ENCODE assay signal across 12 cellular contexts in the genomic region with DNA sequence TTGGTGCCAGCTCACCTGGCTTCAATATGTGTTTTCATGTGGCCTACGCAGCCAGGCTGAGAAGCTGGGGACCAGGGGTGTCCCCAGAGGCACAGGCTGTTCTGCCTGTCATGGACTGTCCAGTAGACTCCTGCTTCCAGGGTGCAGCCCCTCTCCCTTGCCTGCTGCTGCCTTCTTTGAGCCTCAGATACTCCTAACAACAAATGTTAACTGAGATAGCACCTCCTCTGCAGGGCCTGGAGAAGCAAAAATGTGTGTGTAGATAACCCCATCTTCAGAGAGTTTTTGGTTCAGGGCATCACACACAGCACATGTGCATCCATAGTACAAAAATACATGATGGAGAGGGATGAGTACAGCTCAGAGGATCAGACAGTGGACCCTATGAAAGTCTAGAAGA. TPM values are rescaled to one million over a fixed set of nuclear protein-coding genes. Genes with fewer than 3 reads are reported as not detected.
DNase-seq lines count a peak whose midpoint lies in the region; ATAC-seq and TF ChIP-seq lines count a peak whose summit lies in the region.
"Had no signal": no experiment of that assay in that cellular context is flagged by ENCODE, and none has a peak within 500 bp of the region (broad histone marks: within the 10 kb centered on the region; RNA-seq: fewer than 3 reads in every experiment).

No MANE protein-coding gene starts in this region.

- H3K4me3 ChIP-seq in esophagus squamous epithelium (no peak overlapping the region), spleen (peak overlapping the region in 1 of 8 donors; percentile 0)

- peaks cover 1% of the 10 kb centered on the region for H3K9me3 Mint-ChIP-seq in activated CD4-positive, alpha-beta T cell treated with anti-CD3 and anti-CD28 coated beads for 36 hours (ENCODE audit: low read depth)
- peaks cover 2% of the 10 kb centered on the region for H3K9me3 Mint-ChIP-seq in activated B cell treated with CpG ODN at 0.5 μM for 24 hours
- H3K9me3 Mint-ChIP-seq in stimulated activated naive CD8-positive, alpha-beta T cell treated with anti-CD3 and anti-CD28 coated beads, Interleukin-15, Interleukin-2, amounts not matched to agents 100 ng/mL and 50 ng/mL, for 24 hours = no peaks in the 10 kb centered on the region
- peaks cover 3% of the 10 kb centered on the region for H3K9me3 Mint-ChIP-seq in WTC11

- H3K36me3 Mint-ChIP-seq in activated CD4-positive, alpha-beta T cell treated with anti-CD3 and anti-CD28 coated beads for 36 hours (ENCODE audit: low read depth) = peaks cover 91% of the 10 kb centered on the region
- H3K36me3 Mint-ChIP-seq in activated B cell treated with CpG ODN at 0.5 μM for 24 hours (ENCODE audit: low read depth) (peaks cover 81% of the 10 kb centered on the region), WTC11 (peaks cover 3% of the 10 kb centered on the region)
- peaks cover 90% of the 10 kb centered on the region for H3K36me3 Mint-ChIP-seq in stimulated activated naive CD8-positive, alpha-beta T cell treated with anti-CD3 and anti-CD28 coated beads, Interleukin-15, Interleukin-2, amounts not matched to agents 100 ng/mL and 50 ng/mL, for 24 hours (ENCODE audit: low read depth)

- POLR2A ChIA-PET in activated CD4-positive, alpha-beta T cell treated with anti-CD3 and anti-CD28 coated beads for 36 hours (lab: Charles Lee) = interaction anchor here (1.3 to 1.4 kb wide), 2 partner anchors 72 to 94 kb away, joined by 3 to 4 read pairs; no protein-coding TSS in a partner anchor
- POLR2A ChIA-PET in activated B cell treated with CpG ODN at 0.5 μM for 24 hours (lab: Charles Lee) (interaction anchor here (0.7 to 14.1 kb wide), 5 partner anchors 21 to 143 kb away, joined by 3 to 388 read pairs (median 5); no protein-coding TSS in a partner anchor), WTC11 (lab: Charles Lee) (no interaction called here)

- TF ChIP-seq POLR2A in esophagus squamous epithelium (IDR thresholded peaks at IDR 0.05) (no peak), spleen (IDR thresholded peaks at IDR 0.05) (no peak)

- peak overlapping the region; percentile 98 for H3K4me3 Mint-ChIP-seq in activated CD4-positive, alpha-beta T cell treated with anti-CD3 and anti-CD28 coated beads for 36 hours
- H3K4me3 Mint-ChIP-seq in activated B cell treated with CpG ODN at 0.5 μM for 24 hours (peak overlapping the region; percentile 8), WTC11 (no peak overlapping the region)
- H3K4me3 Mint-ChIP-seq in stimulated activated naive CD8-positive, alpha-beta T cell treated with anti-CD3 and anti-CD28 coated beads, Interleukin-15, Interleukin-2, amounts not matched to agents 100 ng/mL and 50 ng/mL, for 24 hours = peak overlapping the region; percentile 99

- no peak for TF ChIP-seq CTCF in activated B cell treated with CpG ODN at 0.5 μM for 24 hours (IDR thresholded peaks at IDR 0.05)
- no peak for TF ChIP-seq CTCF in esophagus squamous epithelium (IDR thresholded peaks at IDR 0.05)
- no peak for TF ChIP-seq CTCF in spleen (IDR thresholded peaks at IDR 0.05 in 8 of 11, conservative IDR thresholded peaks at IDR 0.05 in 3 of 11)
- TF ChIP-seq CTCF in WTC11 (IDR thresholded peaks at IDR 0.05) = no peak

- H3K36me3 ChIP-seq in esophagus squamous epithelium (no peaks in the 10 kb centered on the region), spleen (peaks cover 0 to 15% (median 0%) of the 10 kb centered on the region in 6 donors)

- H3K9me3 ChIP-seq in esophagus squamous epithelium = no peaks in the 10 kb centered on the region
- no peaks in the 10 kb centered on the region for H3K9me3 ChIP-seq in spleen
- H3K9me3 ChIP-seq: Caco-2 had no signal

- H3K27me3 Mint-ChIP-seq in activated CD4-positive, alpha-beta T cell treated with anti-CD3 and anti-CD28 coated beads for 36 hours = no peaks in the 10 kb centered on the region
- H3K27me3 Mint-ChIP-seq in activated B cell treated with CpG ODN at 0.5 μM for 24 hours = no peaks in the 10 kb centered on the region
- H3K27me3 Mint-ChIP-seq in stimulated activated naive CD8-positive, alpha-beta T cell treated with anti-CD3 and anti-CD28 coated beads, Interleukin-15, Interleukin-2, amounts not matched to agents 100 ng/mL and 50 ng/mL, for 24 hours = no peaks in the 10 kb centered on the region
- H3K27me3 Mint-ChIP-seq in WTC11 (ENCODE audit: low read depth) = peaks cover 4% of the 10 kb centered on the region; the same call in 1 of the 2 replicates

- H3K27me3 ChIP-seq in esophagus squamous epithelium (no peaks in the 10 kb centered on the region), spleen (replicated peaks in 1 of 7) (no peaks in the 10 kb centered on the region)

- H3K27ac Mint-ChIP-seq in activated CD4-positive, alpha-beta T cell treated with anti-CD3 and anti-CD28 coated beads for 36 hours = peak overlapping the region; percentile 99
- H3K27ac Mint-ChIP-seq in activated B cell treated with CpG ODN at 0.5 μM for 24 hours = peak overlapping the region; percentile 46
- peak overlapping the region; percentile 93 for H3K27ac Mint-ChIP-seq in stimulated activated naive CD8-positive, alpha-beta T cell treated with anti-CD3 and anti-CD28 coated beads, Interleukin-15, Interleukin-2, amounts not matched to agents 100 ng/mL and 50 ng/mL, for 24 hours
- H3K27ac Mint-ChIP-seq in WTC11 = no peak overlapping the region

- H3K27ac ChIP-seq in esophagus squamous epithelium = peak overlapping the region; percentile 25 to 89 (median 42)
- peak overlapping the region in 4 of 8 donors; percentile 2 to 93 (median 62) for H3K27ac ChIP-seq in spleen
- H3K27ac ChIP-seq: VCaP had no signal

- DNase-seq in activated CD4-positive, alpha-beta T cell treated with anti-CD3 and anti-CD28 coated beads for 36 hours = no peak
- no peak for DNase-seq in activated CD4-positive, alpha-beta T cell treated with anti-CD3 and anti-CD28 coated beads for 1 hour
- DNase-seq in activated B cell treated with CpG ODN at 0.5 μM for 24 hours (no peak), esophagus squamous epithelium (lab: John Stamatoyannopoulos, UW) (no peak), spleen (no peak), WTC11 (ENCODE audit: low spot score) (no peak)
- DNase-seq: Caco-2; GDM1; stimulated activated CD4-positive, alpha-beta T cell treated with anti-CD3 and anti-CD28 coated beads, Interleukin-2, amount 100 ng/mL, for 48 hours had no signal

- peak; percentile 6 for ATAC-seq in activated CD4-positive, alpha-beta T cell treated with anti-CD3 and anti-CD28 coated beads for 36 hours
- ATAC-seq in activated B cell treated with CpG ODN at 0.5 μM for 24 hours (ENCODE audit: low read depth) (no peak), WTC11 (no peak), HG02571 (IDR thresholded peaks at IDR 0.05; ENCODE audit: unreplicated experiment) (no peak)

- WGBS in esophagus squamous epithelium, 2 donors = 63 to 100% methylated on average over 1 of the region's 1 CpG
- WGBS in spleen, 5 donors = 73 to 92% (median 82%) methylated on average over 1 of the region's 1 CpG

- CTCF ChIA-PET in activated CD4-positive, alpha-beta T cell treated with anti-CD3 and anti-CD28 coated beads for 36 hours (lab: Charles Lee) = interaction anchor here (0.6 to 8.7 kb wide), 10 partner anchors 15 to 374 kb away, joined by 3 to 53 read pairs (median 4); a partner anchor contains a TSS
- CTCF ChIA-PET in activated B cell treated with CpG ODN at 0.5 μM for 24 hours (lab: Charles Lee) (interaction anchor here (1.1 to 2.7 kb wide), 3 partner anchors 46 to 340 kb away, joined by 3 to 11 read pairs (median 8); no protein-coding TSS in a partner anchor), WTC11 (lab: Charles Lee) (interaction anchor here (0.6 to 1.4 kb wide), 3 partner anchors 30 to 50 kb away, joined by 3 to 5 read pairs (median 4); no protein-coding TSS in a partner anchor)

- H3K4me1 Mint-ChIP-seq in activated CD4-positive, alpha-beta T cell treated with anti-CD3 and anti-CD28 coated beads for 36 hours = peaks cover 85% of the 10 kb centered on the region
- H3K4me1 Mint-ChIP-seq in activated B cell treated with CpG ODN at 0.5 μM for 24 hours = peaks cover 92% of the 10 kb centered on the region
- H3K4me1 Mint-ChIP-seq in stimulated activated naive CD8-positive, alpha-beta T cell treated with anti-CD3 and anti-CD28 coated beads, Interleukin-15, Interleukin-2, amounts not matched to agents 100 ng/mL and 50 ng/mL, for 24 hours (ENCODE audit: low read depth) = peaks cover 99% of the 10 kb centered on the region
- peaks cover 69% of the 10 kb centered on the region for H3K4me1 Mint-ChIP-seq in WTC11

- H3K4me1 ChIP-seq in esophagus squamous epithelium (peaks cover 22 to 100% (median 90%) of the 10 kb centered on the region in 3 donors), spleen (peaks cover 67 to 100% (median 98%) of the 10 kb centered on the region in 6 donors)

- intact Hi-C loops in activated CD4-positive, alpha-beta T cell treated with anti-CD3 and anti-CD28 coated beads for 36 hours (cut with DNase I, micrococcal nuclease) = no loop called here
- intact Hi-C loops in activated B cell treated with CpG ODN at 0.5 μM for 24 hours (cut with micrococcal nuclease) (no loop called here), esophagus squamous epithelium (cut with DNase I) (no loop called here), spleen (cut with DNase I; ENCODE audit: low total_unique reads) (no loop called here)

TF ChIP-seq in WTC11, 78 proteins besides CTCF, POLR2A, EP300 and RAD21 (continues in another document):
- no peak for TF ChIP-seq GTF2I (CRISPR knock-in tag; conservative IDR thresholded peaks at IDR 0.05)

RNA-seq across cellular contexts. Expression of a gene that starts 5.9 kb away (rescaled TPM):
- total RNA-seq in activated CD4-positive, alpha-beta T cell treated with anti-CD3 and anti-CD28 coated beads for 36 hours = 100 to 1,000 TPM; 166 to 171 TPM
- total RNA-seq in activated B cell treated with CpG ODN at 0.5 μM for 24 hours (135 and 149 TPM in 2 replicates), esophagus squamous epithelium (10 to 100 TPM; 19.5 to 44.6 (median 34.9) TPM), spleen (100 to 1,000 TPM in 4 of 7 donors, 10 to 100 TPM in 3; 71.1 to 113 (median 102) TPM), WTC11 (2021) (18.1 to 24.1 TPM (median 19.9 TPM) in 3 replicates)
- 100 to 1,000 TPM in 2 of 3 donors, 10 to 100 TPM in 1; 91.9 to 123 (median 100) TPM for polyA plus RNA-seq in spleen
